In the genomic region with DNA sequence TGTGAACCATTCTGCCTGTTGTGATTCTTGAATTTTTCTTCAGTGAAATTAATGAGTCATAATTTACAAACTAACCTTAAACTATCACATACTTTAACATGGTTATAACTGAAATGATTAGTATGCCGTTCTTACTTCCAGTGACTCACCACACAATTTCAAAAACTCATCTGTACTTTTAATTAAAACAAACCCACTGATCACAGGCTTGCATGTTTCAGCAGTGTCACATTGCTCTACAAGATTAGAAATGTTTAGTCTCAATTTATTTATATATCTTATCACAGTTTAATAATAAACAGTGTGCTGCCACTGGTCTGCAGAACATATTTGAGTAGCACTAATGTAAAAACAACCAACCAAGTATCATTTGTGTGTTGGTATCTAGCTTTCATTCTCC, we compare ENCODE assay signal across 30 cellular contexts.
"Had no signal": no experiment of that assay in that cellular context is flagged by ENCODE, and none has a peak within 500 bp of the region (broad histone marks: within the 10 kb centered on the region; RNA-seq: fewer than 3 reads in every experiment).

No MANE protein-coding gene starts in this region.

- FAIRE-seq: astrocyte, colon had no signal

- H3K4me1 ChIP-seq: esophagus squamous epithelium, foreskin keratinocyte, gastrocnemius medialis, heart left ventricle had no signal

- H3K9me3 ChIP-seq: esophagus squamous epithelium, gastrocnemius medialis, heart left ventricle had no signal

- H3K36me3 ChIP-seq: brain microvascular endothelial cell, esophagus squamous epithelium, gastrocnemius medialis, heart left ventricle had no signal

- H3K27ac ChIP-seq: brain microvascular endothelial cell, esophagus squamous epithelium, foreskin keratinocyte, gastrocnemius medialis, heart left ventricle had no signal

- DNase-seq: activated CD4-positive, alpha-beta memory T cell treated with anti-CD3 and anti-CD28 coated beads for 36 hours; activated CD4-positive, alpha-beta T cell treated with anti-CD3 and anti-CD28 coated beads for 36 hours; activated CD4-positive, alpha-beta T cell treated with anti-CD3 and anti-CD28 coated beads, Interleukin-2, amount 10 ng/mL, durations not matched to agents 24 days and 14 days; activated CD4-positive, CD25-positive, alpha-beta regulatory T cell; activated CD4-positive, CD25-positive, alpha-beta regulatory T cell treated with anti-CD3 and anti-CD28 coated beads, Interleukin-2, amount 50 U/mL, for 72 hours; activated CD8-positive, alpha-beta memory T cell treated with anti-CD3 and anti-CD28 coated beads, Interleukin-2, amount 10 ng/mL, durations not matched to agents 7 days and 5 days; activated CD8-positive, alpha-beta memory T cell treated with anti-CD3 and anti-CD28 coated beads, Interleukin-2, amount 50 U/mL, for 4 hours; activated CD8-positive, alpha-beta T cell treated with anti-CD3 and anti-CD28 coated beads, Interleukin-2, amount 10 ng/mL, durations not matched to agents 7 days and 5 days; activated gamma-delta T cell treated with Interleukin-2 at 50 U/mL for 16 hours; activated naive CD4-positive, alpha-beta T cell treated with anti-CD3 and anti-CD28 coated beads, Interleukin-2, amount 50 U/mL, for 16 hours; activated naive CD4-positive, alpha-beta T cell treated with Interleukin-2 at 50 U/mL for 16 hours; activated T-cell treated with anti-CD3 and anti-CD28 coated beads, Interleukin-2, amount 50 U/mL, for 24 hours; activated T-cell treated with anti-CD3 and anti-CD28 coated beads, Interleukin-2, amount 50 U/mL, for 72 hours; amniotic stem cell; anterior cingulate cortex; brain microvascular endothelial cell; caudate nucleus; cortex of kidney; dermis blood vessel endothelial cell; effector CD4-positive, alpha-beta T cell; effector memory CD8-positive, alpha-beta T cell; erythroblast; esophagus squamous epithelium; foreskin keratinocyte; gastrocnemius medialis; glutamatergic neuron; heart left ventricle; T-helper 2 cell had no signal

- H3K4me3 ChIP-seq: esophagus squamous epithelium, gastrocnemius medialis, heart left ventricle had no signal

- ATAC-seq: activated CD4-positive, alpha-beta T cell treated with anti-CD3 and anti-CD28 coated beads for 36 hours; activated CD8-positive, alpha-beta memory T cell treated with anti-CD3 and anti-CD28 coated beads, Interleukin-2, amount 10 ng/mL, durations not matched to agents 7 days and 5 days; activated CD8-positive, alpha-beta T cell treated with anti-CD3 and anti-CD28 coated beads, Interleukin-2, amount 10 ng/mL, durations not matched to agents 7 days and 5 days; activated T-cell treated with anti-CD3 and anti-CD28 coated beads, Interleukin-2, amount 50 U/mL, for 72 hours; effector memory CD8-positive, alpha-beta T cell; foreskin keratinocyte; gastrocnemius medialis; heart left ventricle had no signal

- H3K27me3 ChIP-seq: brain microvascular endothelial cell, esophagus squamous epithelium, foreskin keratinocyte, gastrocnemius medialis, heart left ventricle had no signal
